7 cellular contexts compared by ENCODE assay signal in the genomic region with DNA sequence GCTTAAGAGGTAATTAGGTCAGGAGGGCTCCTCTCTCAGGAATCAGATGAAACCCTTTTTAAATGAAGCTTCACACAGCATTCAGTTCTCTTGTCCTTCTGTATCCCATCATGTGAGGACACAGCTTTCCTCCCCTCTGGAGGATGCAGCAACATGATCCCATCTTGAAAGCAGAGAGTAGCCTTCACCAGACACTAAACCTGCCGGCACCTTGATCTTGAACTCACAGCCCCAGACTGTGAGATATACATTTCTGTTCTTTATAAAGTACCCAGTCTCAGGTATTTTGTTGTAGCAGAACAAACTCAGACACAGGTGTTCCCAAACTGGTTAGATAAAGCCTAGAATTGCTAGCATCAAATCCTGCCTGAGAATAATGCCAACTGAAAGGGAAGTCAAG.
"Had no signal": no experiment of that assay in that cellular context is flagged by ENCODE, and none has a peak within 500 bp of the region (broad histone marks: within the 10 kb centered on the region; RNA-seq: fewer than 3 reads in every experiment).

No MANE protein-coding gene starts in this region.

- DNase-seq: GDM1, GF-D8 had no signal

- FAIRE-seq: G401.6, GM12891, GM12892, GM18507, GM19239 had no signal
